1 cellular context compared by ENCODE assay signal in genomic region chr11:64845125-64845735, GRCh38.
TF ChIP-seq lines count a peak whose summit lies in the region.

No MANE protein-coding gene starts in this region.

TF ChIP-seq in K562, 482 proteins besides CTCF, POLR2A, EP300 and RAD21 (continues in another document):
- no peak for TF ChIP-seq FOS (IDR thresholded peaks at IDR 0.05; ENCODE audit: extremely low read depth, insufficient read length)
- TF ChIP-seq KAT8 (IDR thresholded peaks at IDR 0.05; ENCODE audit: low read depth), result no peak
- TF ChIP-seq E2F8 (IDR thresholded peaks at IDR 0.05; ENCODE audit: low read depth, partially characterized antibody), result no peak
- peak; percentile 42; the same call in 1 of the 2 replicates for TF ChIP-seq ZBTB40 (IDR thresholded peaks at IDR 0.05)
- TF ChIP-seq ZBTB40 (CRISPR knock-in tag; IDR thresholded peaks at IDR 0.05), result no peak
- TF ChIP-seq RFX7 (CRISPR knock-in tag; IDR thresholded peaks at IDR 0.05), result no peak
- no peak for TF ChIP-seq FOXA3 (CRISPR knock-in tag; conservative IDR thresholded peaks at IDR 0.05 in 1 of 2, IDR thresholded peaks at IDR 0.05 in 1 of 2)
- TF ChIP-seq ZNF766 (CRISPR knock-in tag; conservative IDR thresholded peaks at IDR 0.05), result no peak
- no peak for TF ChIP-seq PURB (CRISPR knock-in tag; IDR thresholded peaks at IDR 0.05; ENCODE audit: low read depth)
- peak; percentile 100 for TF ChIP-seq SMARCA5 (IDR thresholded peaks at IDR 0.05)
- TF ChIP-seq CTCFL (IDR thresholded peaks at IDR 0.05; ENCODE audit: borderline replicate concordance, insufficient read depth, low read depth, low read length, poor library complexity, severe bottlenecking), result no peak
- peak; percentile 97 for TF ChIP-seq CHD4 (IDR thresholded peaks at IDR 0.05; ENCODE audit: insufficient read depth, insufficient replicate concordance, low read depth, low read length, poor library complexity, severe bottlenecking)
- peak; percentile 84 for TF ChIP-seq ESRRA (IDR thresholded peaks at IDR 0.05; ENCODE audit: borderline replicate concordance, low read depth)
- TF ChIP-seq PATZ1 (CRISPR knock-in tag; IDR thresholded peaks at IDR 0.05; ENCODE audit: borderline replicate concordance), result no peak
- TF ChIP-seq RUNX1 (IDR thresholded peaks at IDR 0.05; ENCODE audit: low read depth), result no peak
- peak; percentile 58 for TF ChIP-seq DACH1 (IDR thresholded peaks at IDR 0.05; ENCODE audit: partially characterized antibody)
- TF ChIP-seq SIX5 (IDR thresholded peaks at IDR 0.05; ENCODE audit: borderline replicate concordance in 1 of 2, insufficient read depth in 1 of 2, low read depth in 1 of 2, low read length in 2 of 2), result no peak
- TF ChIP-seq ZNF133 (CRISPR knock-in tag; IDR thresholded peaks at IDR 0.05), result no peak
- 0 out of 2 replicates have a peak, but pooled peaks have one; percentile 14 for TF ChIP-seq SMARCA4 (IDR thresholded peaks at IDR 0.05)
- no peak for TF ChIP-seq THRA (IDR thresholded peaks at IDR 0.05)
- no peak for TF ChIP-seq ZNF707 (CRISPR knock-in tag; conservative IDR thresholded peaks at IDR 0.05)
- peak; percentile 59 for TF ChIP-seq BRD9 (IDR thresholded peaks at IDR 0.05; ENCODE audit: low read depth, partially characterized antibody)
- no peak for TF ChIP-seq MAFK (IDR thresholded peaks at IDR 0.05; ENCODE audit: low read length)
- peak; percentile 6; the same call in 1 of the 2 replicates for TF ChIP-seq VEZF1 (CRISPR knock-in tag; IDR thresholded peaks at IDR 0.05)
- peak; percentile 90 to 99; a peak in 3 of 4 replicates for TF ChIP-seq RCOR1 (IDR thresholded peaks at IDR 0.05; ENCODE audit: borderline replicate concordance in 1 of 2, low read depth in 2 of 2, low read length in 2 of 2)
- TF ChIP-seq ZNF12 (CRISPR knock-in tag; IDR thresholded peaks at IDR 0.05), result no peak
- TF ChIP-seq DLX4 (CRISPR knock-in tag; IDR thresholded peaks at IDR 0.05), result no peak
- TF ChIP-seq NR0B1 (IDR thresholded peaks at IDR 0.05; ENCODE audit: partially characterized antibody), result no peak
